In genomic region chr7:8356071-8356470, GRCh38 we compare ENCODE assay signal across 27 cellular contexts.
"Had no signal": no experiment of that assay in that cellular context is flagged by ENCODE, and none has a peak within 500 bp of the region (broad histone marks: within the 10 kb centered on the region; RNA-seq: fewer than 3 reads in every experiment).

No MANE protein-coding gene starts in this region.

- H3K9ac ChIP-seq: SK-N-SH had no signal

- H3K9me3 ChIP-seq: MG63, SJCRH30, SK-N-SH had no signal

- H3K36me3 ChIP-seq: MG63, SJCRH30 had no signal

- H3K4me3 ChIP-seq: MG63, PC-9, SJCRH30 had no signal

- FAIRE-seq: RCC 7860 had no signal

- H3K4me1 ChIP-seq: SJCRH30 had no signal

- H3K27me3 ChIP-seq: MG63, SJCRH30 had no signal

- H3K27ac ChIP-seq: PC-9, SJCRH30 had no signal

- ATAC-seq: Panc1, Right ventricle myocardium inferior had no signal

- H3K4me2 ChIP-seq: PC-9 had no signal

- DNase-seq: Kasumi-1, MG63, MV-4-11, NCI-H1092, NCI-H1105, NCI-H1417 treated with DMSO at 0.1 percent for 48 hours, NCI-H1436 treated with DMSO at 0.1 percent for 48 hours, NCI-H1694 treated with DMSO at 0.1 percent for 48 hours, NCI-H187 treated with DMSO at 0.1 percent for 48 hours, NCI-H2029, NCI-H2171 treated with DMSO at 0.1 percent for 48 hours, NCI-H2227 treated with DMSO at 0.1 percent for 48 hours, NCI-H446, NCI-H510A treated with DMSO at 0.1 percent for 48 hours, NCI-H524 treated with DMSO at 0.1 percent for 48 hours, NCI-H774, PC-9, RPMI8226, SHP77, SIG-M5, SJCRH30, SW 1271, T-helper 1 cell had no signal

- H2AFZ ChIP-seq: PC-9 had no signal
